11 cellular contexts compared by ENCODE assay signal in the genomic region with DNA sequence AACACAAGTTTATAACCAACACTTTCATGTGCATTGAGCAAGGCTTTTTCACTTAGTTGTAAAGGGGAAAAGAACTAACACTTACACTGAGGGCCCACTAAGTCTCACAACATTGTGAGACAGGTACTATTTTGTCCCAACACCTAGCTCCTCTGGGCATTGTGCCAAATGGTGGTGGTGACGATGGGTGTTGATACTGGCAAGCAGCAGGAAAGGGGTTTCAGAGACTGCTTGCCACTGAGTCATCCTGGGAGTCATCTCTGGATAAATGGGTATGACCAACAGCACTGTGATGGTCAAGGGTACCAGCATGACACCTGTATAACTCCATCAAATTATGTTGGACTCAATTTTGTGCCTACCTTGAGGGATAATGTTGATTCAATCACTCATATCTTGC.
DNase-seq lines count a peak whose midpoint lies in the region; ATAC-seq and TF ChIP-seq lines count a peak whose summit lies in the region.
"Had no signal": no experiment of that assay in that cellular context is flagged by ENCODE, and none has a peak within 500 bp of the region (broad histone marks: within the 10 kb centered on the region; RNA-seq: fewer than 3 reads in every experiment).

No MANE protein-coding gene starts in this region.

- H4K20me1 ChIP-seq in SK-N-SH (ENCODE audit: insufficient read depth), result no peaks in the 10 kb centered on the region

- H3K27me3 Mint-ChIP-seq in central memory CD8-positive, alpha-beta T cell, result no peaks in the 10 kb centered on the region

- peaks cover 35% of the 10 kb centered on the region for H3F3A ChIP-seq in SK-N-SH (replicated peaks; ENCODE audit: insufficient read depth)

- TF ChIP-seq EP300 in SK-N-SH (IDR thresholded peaks at IDR 0.05; ENCODE audit: borderline replicate concordance in 1 of 2, low read depth in 1 of 2, low read length in 1 of 2), result no peak

- no peak for DNase-seq in SK-N-SH
- DNase-seq in RWPE1 (ENCODE audit: low spot score), result peak; percentile 60
- DNase-seq in central memory CD8-positive, alpha-beta T cell (ENCODE audit: low spot score in 2 of 2), result peak in 1 of 2 donors; percentile 37
- no peak for DNase-seq in stimulated activated effector memory CD8-positive, alpha-beta T cell treated with anti-CD3 and anti-CD28 coated beads, Interleukin-12 subunit alpha, Interleukin-12 subunit beta, amount 100 ng/mL, for 72 hours (ENCODE audit: low spot score in 2 of 2)
- no peak for DNase-seq in tibial artery
- DNase-seq: erythroblast, NCI-H1930 had no signal

- POLR2A ChIA-PET in SK-N-SH (lab: Yijun Ruan, JAX) (no interaction called here), RWPE1 (lab: Yijun Ruan, JAX; ENCODE audit: low non-redundant PET) (no interaction called here)

- no peaks in the 10 kb centered on the region for H3K27me3 ChIP-seq in SK-N-SH (ENCODE audit: insufficient read depth)
- no peaks in the 10 kb centered on the region for H3K27me3 ChIP-seq in tibial artery

- no peaks in the 10 kb centered on the region for H3K36me3 ChIP-seq in SK-N-SH (replicated peaks in 1 of 2; ENCODE audit: control insufficient read depth in 1 of 2, insufficient read depth in 2 of 2, low read length in 1 of 2)
- H3K36me3 ChIP-seq in tibial artery, result no peaks in the 10 kb centered on the region

- H3K4me1 Mint-ChIP-seq in central memory CD8-positive, alpha-beta T cell, result peaks cover 12% of the 10 kb centered on the region
- peaks cover 12% of the 10 kb centered on the region for H3K4me1 Mint-ChIP-seq in stimulated activated effector memory CD8-positive, alpha-beta T cell treated with anti-CD3 and anti-CD28 coated beads, Interleukin-12 subunit alpha, Interleukin-12 subunit beta, amount 100 ng/mL, for 72 hours

- intact Hi-C loops in tibial artery (cut with DNase I; ENCODE audit: low total_unique reads), result no loop called here

- no peaks in the 10 kb centered on the region for H3K36me3 Mint-ChIP-seq in central memory CD8-positive, alpha-beta T cell (ENCODE audit: insufficient read depth)
- no peaks in the 10 kb centered on the region for H3K36me3 Mint-ChIP-seq in stimulated activated effector memory CD8-positive, alpha-beta T cell treated with anti-CD3 and anti-CD28 coated beads, Interleukin-12 subunit alpha, Interleukin-12 subunit beta, amount 100 ng/mL, for 72 hours

- CTCF ChIA-PET in SK-N-SH (lab: Yijun Ruan, JAX) (interaction anchor here (0.6 to 2.5 kb wide), 3 partner anchors 116 to 371 kb away, joined by 3 to 6 read pairs (median 3); no protein-coding TSS in a partner anchor), RWPE1 (lab: Yijun Ruan, JAX) (interaction anchor here (0.6 to 0.7 kb wide), 2 partner anchors 290 to 425 kb away, joined by 3 read pairs; no protein-coding TSS in a partner anchor)

- H3K9me3 Mint-ChIP-seq in central memory CD8-positive, alpha-beta T cell, result no peaks in the 10 kb centered on the region
- no peaks in the 10 kb centered on the region for H3K9me3 Mint-ChIP-seq in stimulated activated effector memory CD8-positive, alpha-beta T cell treated with anti-CD3 and anti-CD28 coated beads, Interleukin-12 subunit alpha, Interleukin-12 subunit beta, amount 100 ng/mL, for 72 hours

- 0 out of 2 replicates have a peak, but pooled peaks cover 3% of the 10 kb centered on the region for H3K9me2 ChIP-seq in SK-N-SH

- no peak overlapping the region for H3K4me2 ChIP-seq in SK-N-SH

- no peak overlapping the region for H2AFZ ChIP-seq in SK-N-SH (ENCODE audit: low read depth)

- peaks cover 0 to 27% of the 10 kb centered on the region in 2 experiments for H3K4me1 ChIP-seq in SK-N-SH (ENCODE audit: control insufficient read depth in 1 of 2, insufficient read depth in 2 of 2, low read depth in 1 of 2, low read length in 1 of 2)
- H3K4me1 ChIP-seq in tibial artery, result peaks cover 0 to 18% (median 13%) of the 10 kb centered on the region in 4 donors

- no peak for ATAC-seq in SK-N-SH treated with all-trans-retinoic acid at 6 μM for 48 hours
- ATAC-seq in central memory CD8-positive, alpha-beta T cell (replicated peaks; ENCODE audit: extremely low read depth, poor library complexity, severe bottlenecking), result peak; percentile 36
- peak; percentile 62 for ATAC-seq in stimulated activated effector memory CD8-positive, alpha-beta T cell treated with anti-CD3 and anti-CD28 coated beads, Interleukin-12 subunit alpha, Interleukin-12 subunit beta, amount 100 ng/mL, for 72 hours
- no peak for ATAC-seq in HG03354 (IDR thresholded peaks at IDR 0.05; ENCODE audit: poor library complexity, severe bottlenecking, unreplicated experiment)
- no peak for ATAC-seq in HG03469 (IDR thresholded peaks at IDR 0.05; ENCODE audit: unreplicated experiment)
- ATAC-seq: activated CD4-positive, CD25-positive, alpha-beta regulatory T cell treated with anti-CD3 and anti-CD28 coated beads, Interleukin-2, amount 50 U/mL, for 24 hours had no signal

- H3K27ac Mint-ChIP-seq in central memory CD8-positive, alpha-beta T cell (ENCODE audit: low read depth), result no peak overlapping the region
- no peak overlapping the region for H3K27ac Mint-ChIP-seq in stimulated activated effector memory CD8-positive, alpha-beta T cell treated with anti-CD3 and anti-CD28 coated beads, Interleukin-12 subunit alpha, Interleukin-12 subunit beta, amount 100 ng/mL, for 72 hours

- H3K27ac ChIP-seq in SK-N-SH (ENCODE audit: low read depth in 2 of 2, low read length in 1 of 2) (peak overlapping the region in 1 of 2 experiments; percentile 72; a peak in 2 of 4 replicates), RWPE1 (no peak overlapping the region), tibial artery (no peak overlapping the region)

- no peaks in the 10 kb centered on the region for H3K9me3 ChIP-seq in SK-N-SH
- H3K9me3 ChIP-seq in tibial artery, result no peaks in the 10 kb centered on the region

- no peak overlapping the region for H3K4me3 ChIP-seq in SK-N-SH (ENCODE audit: low read depth in 2 of 2, low read length in 1 of 2)
- H3K4me3 ChIP-seq in tibial artery, result no peak overlapping the region

- TF ChIP-seq RAD21 in SK-N-SH (IDR thresholded peaks at IDR 0.05; ENCODE audit: low read length), result no peak

- H3K4me3 Mint-ChIP-seq in central memory CD8-positive, alpha-beta T cell, result no peak overlapping the region
- no peak overlapping the region for H3K4me3 Mint-ChIP-seq in stimulated activated effector memory CD8-positive, alpha-beta T cell treated with anti-CD3 and anti-CD28 coated beads, Interleukin-12 subunit alpha, Interleukin-12 subunit beta, amount 100 ng/mL, for 72 hours

- H3K79me2 ChIP-seq in SK-N-SH (ENCODE audit: insufficient read depth), result no peaks in the 10 kb centered on the region

- TF ChIP-seq CTCF in SK-N-SH (IDR thresholded peaks at IDR 0.05), result no peak
- no peak for TF ChIP-seq CTCF in RWPE1 (conservative IDR thresholded peaks at IDR 0.05; ENCODE audit: low read depth)
- no peak for TF ChIP-seq CTCF in tibial artery (IDR thresholded peaks at IDR 0.05)

- H3K9ac ChIP-seq in SK-N-SH, result no peak overlapping the region

- 0% methylated on average over 1 of the region's 1 CpG for WGBS in SK-N-SH (ENCODE audit: low lambda C conversion rate)

TF ChIP-seq in SK-N-SH, 30 proteins besides CTCF, POLR2A, EP300 and RAD21 (continues in another document):
- TF ChIP-seq ELF1 (IDR thresholded peaks at IDR 0.05), result no peak
- peak; percentile 47; the same call in 1 of the 2 replicates for TF ChIP-seq FOSL2 (IDR thresholded peaks at IDR 0.05; ENCODE audit: borderline replicate concordance, low read depth)
- TF ChIP-seq GABPA (IDR thresholded peaks at IDR 0.05; ENCODE audit: low read depth), result no peak
- TF ChIP-seq TAF1 (IDR thresholded peaks at IDR 0.05; ENCODE audit: borderline replicate concordance, low read depth, low read length), result no peak
- TF ChIP-seq, protein P1, sequence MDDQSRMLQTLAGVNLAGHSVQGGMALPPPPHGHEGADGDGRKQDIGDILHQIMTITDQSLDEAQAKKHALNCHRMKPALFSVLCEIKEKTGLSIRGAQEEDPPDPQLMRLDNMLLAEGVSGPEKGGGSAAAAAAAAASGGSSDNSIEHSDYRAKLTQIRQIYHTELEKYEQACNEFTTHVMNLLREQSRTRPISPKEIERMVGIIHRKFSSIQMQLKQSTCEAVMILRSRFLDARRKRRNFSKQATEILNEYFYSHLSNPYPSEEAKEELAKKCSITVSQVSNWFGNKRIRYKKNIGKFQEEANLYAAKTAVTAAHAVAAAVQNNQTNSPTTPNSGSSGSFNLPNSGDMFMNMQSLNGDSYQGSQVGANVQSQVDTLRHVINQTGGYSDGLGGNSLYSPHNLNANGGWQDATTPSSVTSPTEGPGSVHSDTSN (IDR thresholded peaks at IDR 0.05), result peak; percentile 30; the same call in 1 of the 2 replicates
- no peak for TF ChIP-seq GATA2 (CRISPR knock-in tag; IDR thresholded peaks at IDR 0.05)
- no peak for TF ChIP-seq TEAD4 (IDR thresholded peaks at IDR 0.05; ENCODE audit: borderline replicate concordance, insufficient read depth)
- TF ChIP-seq POLR2AphosphoS5 (IDR thresholded peaks at IDR 0.05; ENCODE audit: low read depth, low read length), result no peak

TF ChIP-seq in SK-N-SH treated with all-trans-retinoic acid at 6 μM for 48 hours, 23 proteins besides CTCF, POLR2A, EP300 and RAD21 (continues in another document):
- TF ChIP-seq ZNF70 (CRISPR knock-in tag; IDR thresholded peaks at IDR 0.05) (no peak), SNAI2 (CRISPR knock-in tag; IDR thresholded peaks at IDR 0.05) (no peak), ZFP3 (CRISPR knock-in tag; IDR thresholded peaks at IDR 0.05) (no peak)
- TF ChIP-seq, protein P2, sequence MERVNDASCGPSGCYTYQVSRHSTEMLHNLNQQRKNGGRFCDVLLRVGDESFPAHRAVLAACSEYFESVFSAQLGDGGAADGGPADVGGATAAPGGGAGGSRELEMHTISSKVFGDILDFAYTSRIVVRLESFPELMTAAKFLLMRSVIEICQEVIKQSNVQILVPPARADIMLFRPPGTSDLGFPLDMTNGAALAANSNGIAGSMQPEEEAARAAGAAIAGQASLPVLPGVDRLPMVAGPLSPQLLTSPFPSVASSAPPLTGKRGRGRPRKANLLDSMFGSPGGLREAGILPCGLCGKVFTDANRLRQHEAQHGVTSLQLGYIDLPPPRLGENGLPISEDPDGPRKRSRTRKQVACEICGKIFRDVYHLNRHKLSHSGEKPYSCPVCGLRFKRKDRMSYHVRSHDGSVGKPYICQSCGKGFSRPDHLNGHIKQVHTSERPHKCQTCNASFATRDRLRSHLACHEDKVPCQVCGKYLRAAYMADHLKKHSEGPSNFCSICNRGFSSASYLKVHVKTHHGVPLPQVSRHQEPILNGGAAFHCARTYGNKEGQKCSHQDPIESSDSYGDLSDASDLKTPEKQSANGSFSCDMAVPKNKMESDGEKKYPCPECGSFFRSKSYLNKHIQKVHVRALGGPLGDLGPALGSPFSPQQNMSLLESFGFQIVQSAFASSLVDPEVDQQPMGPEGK (CRISPR knock-in tag; IDR thresholded peaks at IDR 0.05; ENCODE audit: borderline replicate concordance), result no peak

Comparison
In these comparisons a context has a peak if more than half of its experiments do, and no peak if none do; other contexts are left out.
1. ATAC-seq: peak in central memory CD8-positive, alpha-beta T cell (single experiment) and stimulated activated effector memory CD8-positive, alpha-beta T cell treated with anti-CD3 and anti-CD28 coated beads, Interleukin-12 subunit alpha, Interleukin-12 subunit beta, amount 100 ng/mL, for 72 hours (single experiment); none in SK-N-SH treated with all-trans-retinoic acid at 6 μM for 48 hours (single experiment), HG03354 (single experiment) and HG03469 (single experiment).